In the genomic region with DNA sequence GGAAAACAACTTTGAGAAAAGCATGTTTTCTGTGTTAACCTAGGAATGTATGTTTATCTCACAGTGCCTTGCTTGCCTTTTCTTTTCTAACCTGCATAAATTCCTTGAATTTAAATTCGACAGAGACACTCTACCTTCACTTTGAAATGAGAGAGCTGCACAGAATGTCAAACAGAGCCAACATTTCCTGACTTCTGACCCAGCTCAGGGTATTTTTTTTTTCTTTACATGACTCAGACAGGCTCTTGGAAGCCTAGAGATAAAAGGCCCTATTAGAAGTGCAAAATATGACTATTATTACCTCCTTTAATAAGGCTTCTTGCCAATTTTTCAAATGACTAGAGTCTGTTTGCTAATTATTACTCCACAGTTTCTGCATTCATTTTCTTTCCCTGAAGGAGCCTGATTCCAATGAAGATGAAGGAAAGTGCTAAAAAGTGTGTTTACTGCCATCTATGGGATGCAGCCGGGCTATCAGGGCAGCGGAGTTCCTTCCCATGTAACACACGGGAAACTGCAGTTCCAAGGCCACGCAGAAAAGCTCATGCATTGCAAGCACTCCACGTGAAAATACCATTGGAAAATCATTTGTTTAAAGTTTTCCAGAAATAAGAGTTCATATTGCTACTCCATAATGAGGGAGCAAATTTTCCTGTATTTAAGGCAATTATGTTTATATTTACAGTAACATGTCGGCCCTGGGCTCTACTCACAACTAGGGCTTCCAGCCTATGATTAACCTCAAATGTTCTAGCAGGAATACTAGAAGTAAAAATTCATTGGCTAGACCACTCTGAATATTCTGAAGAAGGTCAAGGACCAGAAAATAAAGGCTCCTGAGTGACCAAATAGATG, we compare ENCODE assay signal across 9 cellular contexts.
DNase-seq lines count a peak whose midpoint lies in the region; ATAC-seq and TF ChIP-seq lines count a peak whose summit lies in the region.
"Had no signal": no experiment of that assay in that cellular context is flagged by ENCODE, and none has a peak within 500 bp of the region (broad histone marks: within the 10 kb centered on the region; RNA-seq: fewer than 3 reads in every experiment).

No MANE protein-coding gene starts in this region.

- TF ChIP-seq CTCF in DOHH2 (IDR thresholded peaks at IDR 0.05; ENCODE audit: low read depth, low read length, poor library complexity, severe bottlenecking) (peak; percentile 29), chondrocyte (IDR thresholded peaks at IDR 0.05) (peak; percentile 90), lower lobe of right lung (IDR thresholded peaks at IDR 0.05) (peak; percentile 52)

- H3K9me3 ChIP-seq in DOHH2 (ENCODE audit: control insufficient read depth, insufficient read depth, low read length) (no peaks in the 10 kb centered on the region), lower lobe of right lung (no peaks in the 10 kb centered on the region)
- H3K9me3 ChIP-seq in CD4-positive, alpha-beta memory T cell (ENCODE audit: control insufficient read depth in 1 of 2, low read length in 2 of 2): no peaks in the 10 kb centered on the region

- H3K27ac Mint-ChIP-seq in chondrocyte (ENCODE audit: unreplicated experiment): no peak overlapping the region
- no peak overlapping the region for H3K27ac Mint-ChIP-seq in CD4-positive, alpha-beta memory T cell
- H3K27ac Mint-ChIP-seq: naive B cell had no signal

- no peaks in the 10 kb centered on the region for H3K27me3 Mint-ChIP-seq in chondrocyte (ENCODE audit: low read depth)
- H3K27me3 Mint-ChIP-seq in CD4-positive, alpha-beta memory T cell: peaks cover 0 to 2% of the 10 kb centered on the region in 2 donors

- intact Hi-C loops in lower lobe of right lung (cut with DNase I): no loop called here
- intact Hi-C loops in CD4-positive, alpha-beta memory T cell (cut with micrococcal nuclease): no loop called here

- no peaks in the 10 kb centered on the region for H4K20me1 ChIP-seq in DOHH2 (ENCODE audit: control insufficient read depth, insufficient read depth, low read depth, low read length)

- no peak overlapping the region for H3K27ac ChIP-seq in DOHH2 (ENCODE audit: low read depth, low read length)
- no peak overlapping the region for H3K27ac ChIP-seq in lower lobe of right lung
- H3K27ac ChIP-seq in CD4-positive, alpha-beta memory T cell (ENCODE audit: low read depth, low read length): no peak overlapping the region

- H3K4me2 ChIP-seq in DOHH2 (ENCODE audit: low read length): no peak overlapping the region

- no peaks in the 10 kb centered on the region for H3K9me2 ChIP-seq in DOHH2 (replicated peaks; ENCODE audit: control insufficient read depth, low read length)

- no peaks in the 10 kb centered on the region for H3K9me3 Mint-ChIP-seq in chondrocyte (ENCODE audit: low read depth)
- peaks cover 0 to 4% (median 1%) of the 10 kb centered on the region in 8 donors for H3K9me3 Mint-ChIP-seq in CD4-positive, alpha-beta memory T cell

- H3K27me3 ChIP-seq in DOHH2 (ENCODE audit: control insufficient read depth, low read length): no peaks in the 10 kb centered on the region
- peaks cover 7% of the 10 kb centered on the region for H3K27me3 ChIP-seq in lower lobe of right lung (ENCODE audit: low read depth)
- H3K27me3 ChIP-seq in CD4-positive, alpha-beta memory T cell (ENCODE audit: insufficient read depth, low read length): no peaks in the 10 kb centered on the region

- no peaks in the 10 kb centered on the region for H3K79me2 ChIP-seq in DOHH2 (ENCODE audit: control insufficient read depth, low read length)

- H3K4me1 ChIP-seq in DOHH2 (ENCODE audit: control insufficient read depth, low read length) (no peaks in the 10 kb centered on the region), lower lobe of right lung (no peaks in the 10 kb centered on the region)
- H3K4me1 ChIP-seq in CD4-positive, alpha-beta memory T cell (ENCODE audit: insufficient read depth, low read length): no peaks in the 10 kb centered on the region

- H3F3A ChIP-seq in DOHH2 (ENCODE audit: control insufficient read depth, insufficient read depth): no peaks in the 10 kb centered on the region

- ATAC-seq in lower lobe of right lung: peak in 1 of 2 donors; percentile 61
- no peak for ATAC-seq in HG02610 (IDR thresholded peaks at IDR 0.05; ENCODE audit: unreplicated experiment)
- ATAC-seq in HG03469 (IDR thresholded peaks at IDR 0.05; ENCODE audit: unreplicated experiment): no peak

- POLR2A ChIA-PET in CD4-positive, alpha-beta memory T cell (lab: Charles Lee; ENCODE audit: partially characterized antibody): no interaction called here

- no peak overlapping the region for H3K4me3 ChIP-seq in DOHH2 (ENCODE audit: low read length)
- no peak overlapping the region for H3K4me3 ChIP-seq in lower lobe of right lung
- no peak overlapping the region for H3K4me3 ChIP-seq in CD4-positive, alpha-beta memory T cell (ENCODE audit: low read length in 2 of 2)

- peak; percentile 15 for DNase-seq in NCI-H1694 treated with DMSO at 0.1 percent for 48 hours (lab: John Stamatoyannopoulos, UW)
- DNase-seq in chondrocyte (ENCODE audit: low spot score): no peak
- no peak for DNase-seq in lower lobe of right lung
- no peak for DNase-seq in activated CD4-positive, alpha-beta T cell treated with anti-CD3 and anti-CD28 coated beads for 48 hours
- DNase-seq in CD4-positive, alpha-beta memory T cell: no peak
- DNase-seq: naive B cell had no signal

- CTCF ChIA-PET in CD4-positive, alpha-beta memory T cell (lab: Charles Lee; ENCODE audit: partially characterized antibody): no interaction called here

- H3K36me3 Mint-ChIP-seq in chondrocyte (ENCODE audit: low read depth): no peaks in the 10 kb centered on the region
- H3K36me3 Mint-ChIP-seq in CD4-positive, alpha-beta memory T cell: no peaks in the 10 kb centered on the region
- H3K36me3 Mint-ChIP-seq: naive B cell had no signal

- H3K4me3 Mint-ChIP-seq in chondrocyte (ENCODE audit: unreplicated experiment): no peak overlapping the region
- H3K4me3 Mint-ChIP-seq in CD4-positive, alpha-beta memory T cell: no peak overlapping the region
- H3K4me3 Mint-ChIP-seq: naive B cell had no signal

- peaks cover 8% of the 10 kb centered on the region for H3K4me1 Mint-ChIP-seq in chondrocyte (ENCODE audit: low read depth)
- H3K4me1 Mint-ChIP-seq in CD4-positive, alpha-beta memory T cell: peaks cover 0 to 1% (median 0%) of the 10 kb centered on the region in 4 donors

- no peaks in the 10 kb centered on the region for H3K36me3 ChIP-seq in DOHH2 (ENCODE audit: control insufficient read depth, low read length)
- H3K36me3 ChIP-seq in lower lobe of right lung: no peaks in the 10 kb centered on the region
- no peaks in the 10 kb centered on the region for H3K36me3 ChIP-seq in CD4-positive, alpha-beta memory T cell (ENCODE audit: insufficient read depth, low read length)

Comparison
In these comparisons a context has a peak if more than half of its experiments do, and no peak if none do; other contexts are left out.
1. CTCF ChIP-seq: peak in every context shown above with its lines; median percentile 90 in chondrocyte; 52 in lower lobe of right lung; 29 in DOHH2.